Comparison of ENCODE assay signal across 10 cellular contexts in genomic region chr11:417652-418342, GRCh38. TPM values are rescaled to one million over a fixed set of nuclear protein-coding genes. Genes with fewer than 3 reads are reported as not detected.
DNase-seq lines count a peak whose midpoint lies in the region; ATAC-seq, FAIRE-seq and TF ChIP-seq lines count a peak whose summit lies in the region.
"Had no signal": no experiment of that assay in that cellular context is flagged by ENCODE, and none has a peak within 500 bp of the region (broad histone marks: within the 10 kb centered on the region; RNA-seq: fewer than 3 reads in every experiment).

No MANE protein-coding gene starts in this region.

- peaks cover 0 to 4% (median 0%) of the 10 kb centered on the region in 7 donors for H3K9me3 Mint-ChIP-seq in CD14-positive monocyte

- no peaks in the 10 kb centered on the region for H3F3A ChIP-seq in PC-9 (ENCODE audit: insufficient read depth, low read depth)

- CTCF ChIA-PET in PC-9 (lab: Charles Lee): no interaction called here

- peak in 2 of 4 donors; percentile 1 to 3 for ATAC-seq in pancreas
- ATAC-seq in GM21447 (IDR thresholded peaks at IDR 0.05; ENCODE audit: unreplicated experiment): no peak

- WGBS in pancreas, 2 donors: 49 to 51% methylated on average over 19 of the region's 19 CpGs

- TF ChIP-seq CTCF in CD14-positive monocyte (IDR thresholded peaks at IDR 0.05) (no peak), PC-9 (conservative IDR thresholded peaks at IDR 0.05) (no peak), epithelial cell of proximal tubule (conservative IDR thresholded peaks at IDR 0.05; ENCODE audit: low read depth, low read length) (no peak), pancreas (IDR thresholded peaks at IDR 0.05) (no peak), uterus (IDR thresholded peaks at IDR 0.05) (no peak)

- no peaks in the 10 kb centered on the region for H3K9me2 ChIP-seq in PC-9 (ENCODE audit: insufficient read depth)

- H3K27ac Mint-ChIP-seq in CD14-positive monocyte: peak overlapping the region in 5 of 7 donors; percentile 64 to 88 (median 80)

- no peaks in the 10 kb centered on the region for H3K9me3 ChIP-seq in PC-9 (ENCODE audit: insufficient read depth, low read depth)
- H3K9me3 ChIP-seq in pancreas: no peaks in the 10 kb centered on the region
- no peaks in the 10 kb centered on the region for H3K9me3 ChIP-seq in uterus

- intact Hi-C loops in CD14-positive monocyte (cut with micrococcal nuclease) (loop anchor here in 1 of 2 donors (2.0 kb wide), 1 partner anchor 33 kb away; the partner anchor contains the start of gene PTDSS2), PC-9 (cut with micrococcal nuclease; ENCODE audit: unreplicated experiment) (no loop called here), pancreas (cut with DNase I) (no loop called here), uterus (cut with DNase I; ENCODE audit: low total_unique reads) (no loop called here)

- no peaks in the 10 kb centered on the region for H3K36me3 Mint-ChIP-seq in CD14-positive monocyte

- H3K79me2 ChIP-seq in PC-9 (ENCODE audit: low read depth): 0 out of 2 replicates have a peak, but pooled peaks cover 4% of the 10 kb centered on the region

- H3K4me3 ChIP-seq in PC-9 (peak overlapping the region; percentile 81; the same call in 1 of the 2 replicates), epithelial cell of proximal tubule (ENCODE audit: low read depth, low read length) (peak overlapping the region; percentile 66), pancreas (peak overlapping the region; percentile 48 to 86 (median 74)), uterus (peak overlapping the region in 1 of 2 donors; percentile 30)

- no peaks in the 10 kb centered on the region for H3K27me3 ChIP-seq in PC-9 (ENCODE audit: insufficient read depth, low read depth)
- H3K27me3 ChIP-seq in pancreas: no peaks in the 10 kb centered on the region
- peaks cover 3 to 4% of the 10 kb centered on the region in 2 donors for H3K27me3 ChIP-seq in uterus

- no peaks in the 10 kb centered on the region; the same call in 1 of the 2 replicates for H4K20me1 ChIP-seq in PC-9 (ENCODE audit: insufficient read depth)

- H3K4me3 Mint-ChIP-seq in CD14-positive monocyte: peak overlapping the region; percentile 73 to 84

- POLR2A ChIA-PET in PC-9 (lab: Charles Lee; ENCODE audit: unreplicated experiment): no interaction called here

- H2AFZ ChIP-seq in PC-9: no peak overlapping the region

- H3K36me3 ChIP-seq in PC-9 (ENCODE audit: low read depth): no peaks in the 10 kb centered on the region
- H3K36me3 ChIP-seq in pancreas: no peaks in the 10 kb centered on the region
- no peaks in the 10 kb centered on the region for H3K36me3 ChIP-seq in uterus

- H3K4me1 ChIP-seq in PC-9 (replicated peaks; ENCODE audit: insufficient read depth) (peaks cover 5% of the 10 kb centered on the region), pancreas (peaks cover 0 to 10% (median 0%) of the 10 kb centered on the region in 3 donors), uterus (peaks cover 0 to 10% of the 10 kb centered on the region in 2 donors)

- DNase-seq in CD14-positive monocyte (ENCODE audit: low spot score) (no peak), PC-9 (no peak), epithelial cell of proximal tubule (ENCODE audit: low read depth) (no peak), pancreas (peak in 4 of 6 donors; percentile 3 to 71 (median 28)), DMS 273 treated with DMSO at 0.1 percent for 48 hours (lab: John Stamatoyannopoulos, UW) (no peak), uterus (no peak), NCI-H1048 (lab: John Stamatoyannopoulos, UW) (no peak)
- DNase-seq: activated CD8-positive, alpha-beta memory T cell treated with anti-CD3 and anti-CD28 coated beads, Interleukin-2, amount 50 U/mL, for 4 hours had no signal

- H3K27me3 Mint-ChIP-seq in CD14-positive monocyte (ENCODE audit: low read depth in 3 of 3): peaks cover 5 to 25% (median 9%) of the 10 kb centered on the region in 3 donors

- no peak for TF ChIP-seq POLR2A in uterus (IDR thresholded peaks at IDR 0.05)

- peak overlapping the region; percentile 76 for H3K4me2 ChIP-seq in PC-9

- TSS peak; percentile 53 for BruUV-seq in PC-9 (replicated peaks; lab: Mats Ljungman, UMichigan)

- no peak overlapping the region for H3K27ac ChIP-seq in PC-9
- H3K27ac ChIP-seq in pancreas: peak overlapping the region; percentile 54 to 77 (median 64)
- no peak overlapping the region for H3K27ac ChIP-seq in uterus

- no peak for FAIRE-seq in pancreas (lab: Jason Lieb, UNC)
- FAIRE-seq: endothelial cell of umbilical vein had no signal

- H3K4me1 Mint-ChIP-seq in CD14-positive monocyte: peaks cover 42% of the 10 kb centered on the region

RNA-seq across cellular contexts. Expression of gene SIGIRR, which starts 3.0 kb away (rescaled TPM):
- polyA plus RNA-seq in CD14-positive monocyte: 10 to 100 TPM; 62.8 to 75.4 TPM
- total RNA-seq in PC-9 (2021): 78.9 and 98.3 TPM in 2 replicates
- 52.9 and 83.9 TPM in 2 replicates for total RNA-seq in epithelial cell of proximal tubule
- total RNA-seq in pancreas: 10 to 100 TPM; 39.2 to 62.1 (median 46.9) TPM
- polyA plus RNA-seq in pancreas: 100 to 1,000 TPM; 138 to 158 TPM
- total RNA-seq in uterus: 10 to 100 TPM; 13.3 to 61.5 (median 38.4) TPM

RNA-seq across cellular contexts. Expression of gene PKP3, which starts 23.8 kb away (rescaled TPM):
- polyA plus RNA-seq in CD14-positive monocyte (not detected), pancreas (10 to 100 TPM; 33.8 to 50.5 TPM)
- total RNA-seq in PC-9 (2021) (83.7 and 109 TPM in 2 replicates), epithelial cell of proximal tubule (20.6 and 30.7 TPM in 2 replicates), pancreas (10 to 100 TPM; 23.4 to 36.1 (median 26.2) TPM), uterus (1 to 10 TPM in 2 of 4 donors, under 1 TPM in 1, not detected in 1; 0.46 to 5.1 (median 1.5) TPM)

RNA-seq across cellular contexts. Expression of gene ANO9, which starts 24.0 kb away (rescaled TPM):
- polyA plus RNA-seq in CD14-positive monocyte: under 1 TPM in 1 of 2 donors, not detected in 1; 0.18 TPM
- 18.1 and 27.6 TPM in 2 replicates for total RNA-seq in PC-9 (2021)
- 7.7 and 20.1 TPM in 2 replicates for total RNA-seq in epithelial cell of proximal tubule
- 10 to 100 TPM in 4 of 6 donors, 1 to 10 TPM in 2; 6.2 to 32.1 (median 12.5) TPM for total RNA-seq in pancreas
- 10 to 100 TPM; 46.2 to 68.7 TPM for polyA plus RNA-seq in pancreas
- 1 to 10 TPM in 2 of 4 donors, under 1 TPM in 2; 0.59 to 8.2 (median 1.1) TPM for total RNA-seq in uterus
- total RNA-seq: endothelial cell of umbilical vein had no signal

RNA-seq across cellular contexts. Expression of gene PTDSS2, which starts 32.3 kb away (rescaled TPM):
- polyA plus RNA-seq in CD14-positive monocyte (10 to 100 TPM in 1 of 2 donors, 1 to 10 TPM in 1; 9.3 to 12.4 TPM), pancreas (10 to 100 TPM; 24.7 to 44.7 TPM)
- total RNA-seq in PC-9 (2021) (32.5 and 38.8 TPM in 2 replicates), epithelial cell of proximal tubule (53.4 and 66.1 TPM in 2 replicates), pancreas (10 to 100 TPM; 11.3 to 17.4 (median 15.2) TPM), uterus (10 to 100 TPM; 20.7 to 43.7 (median 22.8) TPM)

RNA-seq across cellular contexts. Expression of gene B4GALNT4, which starts 48.5 kb away (rescaled TPM):
- polyA plus RNA-seq in CD14-positive monocyte (not detected), pancreas (10 to 100 TPM in 1 of 2 donors, 1 to 10 TPM in 1; 6.8 to 25.9 TPM)
- total RNA-seq in PC-9 (2021) (4.7 and 6.1 TPM in 2 replicates), epithelial cell of proximal tubule (13.9 and 24.4 TPM in 2 replicates), pancreas (1 to 10 TPM in 5 of 6 donors, under 1 TPM in 1; 0.95 to 4.8 (median 1.8) TPM), uterus (10 to 100 TPM in 2 of 4 donors, 1 to 10 TPM in 2; 1.8 to 39.7 (median 19.9) TPM)

Comparison
In these comparisons a context has a peak if more than half of its experiments do, and no peak if none do; other contexts are left out.
1. DNase-seq: peak in pancreas (4 of 6); none in CD14-positive monocyte (single experiment), PC-9 (0 of 2), epithelial cell of proximal tubule (single experiment), DMS 273 treated with DMSO at 0.1 percent for 48 hours (single experiment), uterus (0 of 2) and NCI-H1048 (single experiment).
2. H3K27ac ChIP-seq: peak in pancreas (4 of 4); none in PC-9 (single experiment) and uterus (0 of 2).